Comparison of ENCODE assay signal across 18 cellular contexts in the genomic region with DNA sequence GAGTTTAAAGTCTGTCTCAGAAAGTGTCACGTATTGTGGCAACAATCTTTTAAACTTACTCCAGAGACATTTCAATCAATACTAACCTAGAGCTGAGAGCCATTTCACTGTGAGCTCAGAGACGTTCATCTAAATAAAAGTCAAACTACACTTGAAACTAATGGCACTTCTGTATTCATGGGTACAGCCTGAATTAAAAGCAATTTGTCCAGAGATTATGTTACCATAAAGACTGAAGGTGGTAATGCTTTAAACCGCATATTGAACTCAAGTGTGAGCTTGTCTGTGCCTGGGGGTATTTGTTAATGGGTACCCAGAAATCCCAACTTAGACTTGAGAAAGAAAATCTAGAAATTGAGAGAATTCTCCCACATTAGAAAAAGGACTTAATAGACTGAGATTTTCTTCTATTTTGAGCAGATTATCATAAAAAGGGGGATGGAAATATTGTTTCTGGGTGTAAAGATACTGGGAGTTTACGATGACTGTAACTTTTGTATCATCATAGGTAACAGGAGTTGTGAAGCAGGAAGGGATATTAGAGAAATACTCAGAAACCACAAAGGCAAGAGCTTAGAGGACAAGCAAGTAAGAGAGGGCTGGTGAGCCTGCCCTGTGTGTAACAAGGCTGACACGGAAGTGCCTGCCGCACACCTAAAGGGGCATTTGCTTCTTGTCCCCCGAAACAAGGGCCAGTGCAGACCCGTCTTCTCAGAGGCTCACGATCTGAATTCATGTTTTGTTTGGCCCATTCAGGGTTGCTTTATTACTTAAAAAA. TPM values are rescaled to one million over a fixed set of nuclear protein-coding genes. Genes with fewer than 3 reads are reported as not detected.
A peak's percentile ranks its signal among the peaks of the same experiment; 100 is the strongest.
DNase-seq lines count a peak whose midpoint lies in the region; ATAC-seq, FAIRE-seq and TF ChIP-seq lines count a peak whose summit lies in the region.
"Had no signal": no experiment of that assay in that cellular context is flagged by ENCODE, and none has a peak within 500 bp of the region (broad histone marks: within the 10 kb centered on the region; RNA-seq: fewer than 3 reads in every experiment).

No MANE protein-coding gene starts in this region.

- ATAC-seq in activated naive CD8-positive, alpha-beta T cell treated with anti-CD3 and anti-CD28 coated beads, Interleukin-2, amount 50 U/mL, for 24 hours, result no peak
- ATAC-seq in aorta (ENCODE audit: low FRiP score), result no peak
- ATAC-seq: stimulated activated naive B cell treated with anti-CD40 and anti-IgM and Interleukin-4, amounts not matched to agents 10 μg/mL and 1 μg/mL and 100 μg/mL, for 72 hours had no signal

- H3K4me2 ChIP-seq in astrocyte (ENCODE audit: low read length), result peak overlapping the region; percentile 27

- TF ChIP-seq POLR2A in vagina (IDR thresholded peaks at IDR 0.05), result no peak

- no peaks in the 10 kb centered on the region for H3K9me3 ChIP-seq in astrocyte (ENCODE audit: insufficient read depth, low read depth, low read length)
- no peaks in the 10 kb centered on the region for H3K9me3 ChIP-seq in muscle layer of duodenum (ENCODE audit: control insufficient read depth in 1 of 2, low read length in 2 of 2)
- no peaks in the 10 kb centered on the region for H3K9me3 ChIP-seq in vagina
- no peaks in the 10 kb centered on the region for H3K9me3 ChIP-seq in aorta (ENCODE audit: control insufficient read depth, low read length)
- H3K9me3 ChIP-seq: adrenal gland, heart left ventricle, right lobe of liver had no signal

- peak overlapping the region; percentile 2 for H3K27ac Mint-ChIP-seq in activated naive CD8-positive, alpha-beta T cell treated with anti-CD3 and anti-CD28 coated beads, Interleukin-2, amount 50 U/mL, for 24 hours
- H3K27ac Mint-ChIP-seq in activated naive CD8-positive, alpha-beta T cell treated with anti-CD3 and anti-CD28 coated beads for 36 hours, result no peak overlapping the region
- H3K27ac Mint-ChIP-seq in astrocyte (ENCODE audit: unreplicated experiment), result no peak overlapping the region
- H3K27ac Mint-ChIP-seq: naive B cell; stimulated activated naive B cell treated with anti-CD40 and anti-IgM and Interleukin-4, amounts not matched to agents 10 μg/mL and 1 μg/mL and 100 μg/mL, for 72 hours had no signal

- intact Hi-C loops in vagina (cut with DNase I), result no loop called here
- intact Hi-C loops in aorta (cut with DNase I), result no loop called here

- H3K4me1 ChIP-seq in astrocyte (ENCODE audit: insufficient read depth, low read length) (peaks cover 28% of the 10 kb centered on the region), muscle layer of duodenum (ENCODE audit: control insufficient read depth in 1 of 2, insufficient read depth in 2 of 2, low read length in 2 of 2) (peaks cover 14 to 33% of the 10 kb centered on the region in 2 donors), vagina (peaks cover 37% of the 10 kb centered on the region), aorta (ENCODE audit: control insufficient read depth in 1 of 2, insufficient read depth in 2 of 2, low read length in 2 of 2) (peaks cover 0 to 11% of the 10 kb centered on the region in 2 donors)
- H3K4me1 ChIP-seq: adrenal gland had no signal

- H3K36me3 Mint-ChIP-seq in activated naive CD8-positive, alpha-beta T cell treated with anti-CD3 and anti-CD28 coated beads, Interleukin-2, amount 50 U/mL, for 24 hours (ENCODE audit: low read depth), result peaks cover 8% of the 10 kb centered on the region
- no peaks in the 10 kb centered on the region for H3K36me3 Mint-ChIP-seq in activated naive CD8-positive, alpha-beta T cell treated with anti-CD3 and anti-CD28 coated beads for 36 hours
- H3K36me3 Mint-ChIP-seq in astrocyte (ENCODE audit: low read depth, unreplicated experiment), result peaks cover 10% of the 10 kb centered on the region
- H3K36me3 Mint-ChIP-seq: naive B cell had no signal

- H3K79me2 ChIP-seq in astrocyte (ENCODE audit: insufficient read depth, low read length), result peaks cover 38% of the 10 kb centered on the region

- peaks cover 6% of the 10 kb centered on the region for H4K20me1 ChIP-seq in astrocyte (ENCODE audit: insufficient read depth, low read length)

- H3K4me1 Mint-ChIP-seq in activated naive CD8-positive, alpha-beta T cell treated with anti-CD3 and anti-CD28 coated beads, Interleukin-2, amount 50 U/mL, for 24 hours, result peaks cover 31% of the 10 kb centered on the region
- H3K4me1 Mint-ChIP-seq in activated naive CD8-positive, alpha-beta T cell treated with anti-CD3 and anti-CD28 coated beads for 36 hours, result peaks cover 15% of the 10 kb centered on the region
- H3K4me1 Mint-ChIP-seq in astrocyte (ENCODE audit: low read depth, unreplicated experiment), result peaks cover 52% of the 10 kb centered on the region

- no peaks in the 10 kb centered on the region for H3K27me3 Mint-ChIP-seq in activated naive CD8-positive, alpha-beta T cell treated with anti-CD3 and anti-CD28 coated beads, Interleukin-2, amount 50 U/mL, for 24 hours
- peaks cover 8% of the 10 kb centered on the region for H3K27me3 Mint-ChIP-seq in activated naive CD8-positive, alpha-beta T cell treated with anti-CD3 and anti-CD28 coated beads for 36 hours
- H3K27me3 Mint-ChIP-seq in astrocyte (ENCODE audit: low read depth, unreplicated experiment), result no peaks in the 10 kb centered on the region

- no peak overlapping the region for H3K4me3 Mint-ChIP-seq in activated naive CD8-positive, alpha-beta T cell treated with anti-CD3 and anti-CD28 coated beads, Interleukin-2, amount 50 U/mL, for 24 hours
- no peak overlapping the region for H3K4me3 Mint-ChIP-seq in activated naive CD8-positive, alpha-beta T cell treated with anti-CD3 and anti-CD28 coated beads for 36 hours
- no peak overlapping the region for H3K4me3 Mint-ChIP-seq in astrocyte (ENCODE audit: unreplicated experiment)
- H3K4me3 Mint-ChIP-seq: naive B cell; stimulated activated naive B cell treated with anti-CD40 and anti-IgM and Interleukin-4, amounts not matched to agents 10 μg/mL and 1 μg/mL and 100 μg/mL, for 72 hours had no signal

- TF ChIP-seq CTCF in astrocyte (IDR thresholded peaks at IDR 0.05; ENCODE audit: insufficient read depth, low read depth, low read length) (no peak), vagina (IDR thresholded peaks at IDR 0.05) (no peak)

- DNase-seq in activated naive CD8-positive, alpha-beta T cell treated with anti-CD3 and anti-CD28 coated beads, Interleukin-2, amount 50 U/mL, for 24 hours, result no peak
- no peak for DNase-seq in activated naive CD8-positive, alpha-beta T cell treated with anti-CD3 and anti-CD28 coated beads for 36 hours
- no peak for DNase-seq in astrocyte (ENCODE audit: low read depth)
- DNase-seq in vagina (ENCODE audit: extremely low spot score in 2 of 2), result no peak
- DNase-seq in aorta, result no peak
- DNase-seq in SW 1271 (lab: John Stamatoyannopoulos, UW), result no peak
- no peak for DNase-seq in NCI-H345 treated with DMSO at 0.1 percent for 48 hours (lab: John Stamatoyannopoulos, UW; ENCODE audit: unreplicated experiment)
- DNase-seq: adrenal gland; GOT3; heart left ventricle; naive B cell; NCI-H146; NCI-H526; stimulated activated naive B cell treated with anti-CD40 and anti-IgM and Interleukin-4, amounts not matched to agents 10 μg/mL and 1 μg/mL and 100 μg/mL, for 72 hours had no signal

- no peaks in the 10 kb centered on the region for H3K36me3 ChIP-seq in astrocyte (ENCODE audit: insufficient read depth, low read length)
- peaks cover 0 to 10% of the 10 kb centered on the region in 2 donors for H3K36me3 ChIP-seq in muscle layer of duodenum (ENCODE audit: control insufficient read depth in 1 of 2, insufficient read depth in 2 of 2, low read length in 2 of 2)
- no peaks in the 10 kb centered on the region for H3K36me3 ChIP-seq in vagina
- no peaks in the 10 kb centered on the region for H3K36me3 ChIP-seq in aorta (ENCODE audit: control insufficient read depth in 1 of 2, insufficient read depth in 2 of 2, low read length in 1 of 2)
- H3K36me3 ChIP-seq: adrenal gland had no signal

- H3K27ac ChIP-seq in astrocyte (ENCODE audit: low read depth, low read length), result no peak overlapping the region
- peak overlapping the region; percentile 32 for H3K27ac ChIP-seq in muscle layer of duodenum (ENCODE audit: low read length)
- H3K27ac ChIP-seq in vagina, result peak overlapping the region; percentile 9
- H3K27ac ChIP-seq in aorta (ENCODE audit: low read depth in 1 of 2, low read length in 2 of 2), result no peak overlapping the region
- H3K27ac ChIP-seq: adrenal gland, epithelial cell of prostate had no signal

- no peak overlapping the region for H3K4me3 ChIP-seq in astrocyte (ENCODE audit: insufficient read depth, low read depth, low read length)
- H3K4me3 ChIP-seq in muscle layer of duodenum (ENCODE audit: low read depth in 1 of 2, low read length in 2 of 2), result no peak overlapping the region
- H3K4me3 ChIP-seq in vagina, result no peak overlapping the region
- H3K4me3 ChIP-seq in aorta (ENCODE audit: low read length in 2 of 2), result no peak overlapping the region
- H3K4me3 ChIP-seq: adrenal gland, coronary artery, heart left ventricle, right lobe of liver had no signal

- H3K9ac ChIP-seq in astrocyte (ENCODE audit: low read length), result peak overlapping the region; percentile 35

- H3K27me3 ChIP-seq in astrocyte (ENCODE audit: insufficient read depth, low read length), result no peaks in the 10 kb centered on the region
- H3K27me3 ChIP-seq in muscle layer of duodenum (ENCODE audit: low read depth, low read length), result no peaks in the 10 kb centered on the region
- no peaks in the 10 kb centered on the region for H3K27me3 ChIP-seq in vagina
- no peaks in the 10 kb centered on the region for H3K27me3 ChIP-seq in aorta (ENCODE audit: control insufficient read depth in 1 of 2, insufficient read depth in 2 of 2, low read length in 1 of 2)
- H3K27me3 ChIP-seq: adrenal gland, heart left ventricle, right lobe of liver had no signal

- no peaks in the 10 kb centered on the region for H3K9me3 Mint-ChIP-seq in activated naive CD8-positive, alpha-beta T cell treated with anti-CD3 and anti-CD28 coated beads, Interleukin-2, amount 50 U/mL, for 24 hours
- H3K9me3 Mint-ChIP-seq in activated naive CD8-positive, alpha-beta T cell treated with anti-CD3 and anti-CD28 coated beads for 36 hours, result no peaks in the 10 kb centered on the region
- H3K9me3 Mint-ChIP-seq in astrocyte (ENCODE audit: unreplicated experiment), result no peaks in the 10 kb centered on the region
- H3K9me3 Mint-ChIP-seq: naive B cell; stimulated activated naive B cell treated with anti-CD40 and anti-IgM and Interleukin-4, amounts not matched to agents 10 μg/mL and 1 μg/mL and 100 μg/mL, for 72 hours had no signal

- no peak for FAIRE-seq in astrocyte (lab: Jason Lieb, UNC)

- H2AFZ ChIP-seq in astrocyte (ENCODE audit: low read depth, low read length), result no peak overlapping the region

- WGBS in aorta, 2 donors, result 51 to 53% methylated on average over 9 of the region's 9 CpGs

RNA-seq across cellular contexts. Expression of a gene that starts 36.9 kb away (rescaled TPM):
- total RNA-seq in activated naive CD8-positive, alpha-beta T cell treated with anti-CD3 and anti-CD28 coated beads for 36 hours, result 1 to 10 TPM; 8.2 to 8.5 TPM
- total RNA-seq in astrocyte, result 39.7 and 45.3 TPM in 2 replicates
- total RNA-seq in vagina, result 30.7 TPM
- total RNA-seq in aorta, result 100 to 1,000 TPM in 1 of 2 donors, 10 to 100 TPM in 1; 75.7 to 115 TPM
- 10 to 100 TPM; 15.0 to 62.1 TPM for polyA plus RNA-seq in aorta

Comparison
In these comparisons a context has a peak if more than half of its experiments do, and no peak if none do; other contexts are left out.
1. H3K27ac ChIP-seq: peak in muscle layer of duodenum (single experiment) and vagina (single experiment); none in astrocyte (single experiment) and aorta (0 of 2).